In the genomic region with DNA sequence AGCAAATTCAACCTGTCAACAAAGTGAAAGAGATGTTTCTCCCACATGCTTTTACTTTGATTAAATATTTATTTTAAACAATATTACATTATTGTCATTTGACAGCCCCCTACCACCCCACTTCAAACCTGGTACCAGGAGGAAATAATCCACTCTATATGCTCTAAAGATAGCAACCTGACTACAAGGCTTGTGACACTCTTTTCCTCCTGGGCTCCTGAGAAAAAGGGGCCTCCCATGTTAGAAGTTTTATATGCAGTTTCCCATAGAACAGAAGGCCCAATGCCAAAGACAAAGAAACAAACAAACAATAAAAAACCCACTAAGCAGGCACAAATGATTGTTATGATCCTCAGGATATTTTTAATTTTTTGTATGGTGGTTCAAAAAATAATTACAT, we compare ENCODE assay signal across 21 cellular contexts.
"Had no signal": no experiment of that assay in that cellular context is flagged by ENCODE, and none has a peak within 500 bp of the region (broad histone marks: within the 10 kb centered on the region; RNA-seq: fewer than 3 reads in every experiment).

No MANE protein-coding gene starts in this region.

- H3K36me3 Mint-ChIP-seq: activated naive CD8-positive, alpha-beta T cell treated with anti-CD3 and anti-CD28 coated beads for 36 hours; brain; natural killer cell; T-cell had no signal

- H3K4me2 ChIP-seq: SK-N-SH had no signal

- H3K9me3 Mint-ChIP-seq: dendritic cell treated with granulocyte-macrophage colony-stimulating factor and Interleukin-4, amounts not matched to agents 40 ng/mL and 50 ng/mL, for 4 days; effector memory CD8-positive, alpha-beta T cell; natural killer cell had no signal

- H3K4me1 ChIP-seq: upper lobe of right lung had no signal

- H3K4me3 ChIP-seq: gastroesophageal sphincter, suprapubic skin, upper lobe of right lung had no signal

- H3K36me3 ChIP-seq: gastroesophageal sphincter, suprapubic skin, upper lobe of right lung, WERI-Rb-1 had no signal

- H3K4me1 Mint-ChIP-seq: activated naive CD8-positive, alpha-beta T cell treated with anti-CD3 and anti-CD28 coated beads for 36 hours; natural killer cell; T-cell had no signal

- ATAC-seq: activated T-cell treated with anti-CD3 and anti-CD28 coated beads, Interleukin-2, amount 50 U/mL, for 4 hours; effector memory CD8-positive, alpha-beta T cell; gastroesophageal sphincter; natural killer cell; right cardiac atrium; stimulated activated naive CD8-positive, alpha-beta T cell treated with anti-CD3 and anti-CD28 coated beads, Interleukin-15, Interleukin-2, amounts not matched to agents 100 U/mL and 50 U/mL, for 24 hours; T-cell; upper lobe of right lung had no signal

- H3K27me3 ChIP-seq: gastroesophageal sphincter, suprapubic skin, upper lobe of right lung had no signal

- DNase-seq: activated CD4-positive, alpha-beta T cell treated with anti-CD3 and anti-CD28 coated beads, Interleukin-2, amount 50 U/mL, for 48 hours; activated effector memory CD4-positive, alpha-beta T cell treated with anti-CD3 and anti-CD28 coated beads, Interleukin-2, amount 50 U/mL, for 16 hours; activated naive CD8-positive, alpha-beta T cell treated with anti-CD3 and anti-CD28 coated beads for 36 hours; activated T-cell treated with anti-CD3 and anti-CD28 coated beads, Interleukin-2, amount 50 U/mL, for 4 hours; effector memory CD8-positive, alpha-beta T cell; erythroblast; natural killer cell; right cardiac atrium; SK-N-SH; small intestine; stimulated activated CD4-positive, alpha-beta T cell treated with anti-CD3 and anti-CD28 coated beads, Interleukin-4, amount 100 ng/mL, for 4 hours; stimulated activated naive CD8-positive, alpha-beta T cell treated with anti-CD3 and anti-CD28 coated beads, Interleukin-15, Interleukin-2, amounts not matched to agents 100 U/mL and 50 U/mL, for 24 hours; T-cell; upper lobe of right lung; WERI-Rb-1 had no signal

- H3K27ac ChIP-seq: gastroesophageal sphincter, suprapubic skin, upper lobe of right lung, WERI-Rb-1 had no signal

- H3K4me3 Mint-ChIP-seq: activated naive CD8-positive, alpha-beta T cell treated with anti-CD3 and anti-CD28 coated beads for 36 hours; activated T-cell treated with anti-CD3 and anti-CD28 coated beads, Interleukin-2, amount 50 U/mL, for 4 hours; brain; dendritic cell treated with granulocyte-macrophage colony-stimulating factor and Interleukin-4, amounts not matched to agents 40 ng/mL and 50 ng/mL, for 4 days; effector memory CD8-positive, alpha-beta T cell; natural killer cell; T-cell had no signal

- H3K27me3 Mint-ChIP-seq: activated naive CD8-positive, alpha-beta T cell treated with anti-CD3 and anti-CD28 coated beads for 36 hours; dendritic cell treated with granulocyte-macrophage colony-stimulating factor and Interleukin-4, amounts not matched to agents 40 ng/mL and 50 ng/mL, for 4 days; progenitor cell of endocrine pancreas; T-cell had no signal

- H3K27ac Mint-ChIP-seq: activated naive CD8-positive, alpha-beta T cell treated with anti-CD3 and anti-CD28 coated beads for 36 hours; brain; dendritic cell treated with granulocyte-macrophage colony-stimulating factor and Interleukin-4, amounts not matched to agents 40 ng/mL and 50 ng/mL, for 4 days; natural killer cell; progenitor cell of endocrine pancreas had no signal

- FAIRE-seq: islet of Langerhans, small intestine had no signal

- H3K9ac ChIP-seq: SK-N-SH had no signal

- H3K9me3 ChIP-seq: SK-N-SH, suprapubic skin, upper lobe of right lung had no signal
